ENCODE assay signal across 14 cellular contexts in the genomic region with DNA sequence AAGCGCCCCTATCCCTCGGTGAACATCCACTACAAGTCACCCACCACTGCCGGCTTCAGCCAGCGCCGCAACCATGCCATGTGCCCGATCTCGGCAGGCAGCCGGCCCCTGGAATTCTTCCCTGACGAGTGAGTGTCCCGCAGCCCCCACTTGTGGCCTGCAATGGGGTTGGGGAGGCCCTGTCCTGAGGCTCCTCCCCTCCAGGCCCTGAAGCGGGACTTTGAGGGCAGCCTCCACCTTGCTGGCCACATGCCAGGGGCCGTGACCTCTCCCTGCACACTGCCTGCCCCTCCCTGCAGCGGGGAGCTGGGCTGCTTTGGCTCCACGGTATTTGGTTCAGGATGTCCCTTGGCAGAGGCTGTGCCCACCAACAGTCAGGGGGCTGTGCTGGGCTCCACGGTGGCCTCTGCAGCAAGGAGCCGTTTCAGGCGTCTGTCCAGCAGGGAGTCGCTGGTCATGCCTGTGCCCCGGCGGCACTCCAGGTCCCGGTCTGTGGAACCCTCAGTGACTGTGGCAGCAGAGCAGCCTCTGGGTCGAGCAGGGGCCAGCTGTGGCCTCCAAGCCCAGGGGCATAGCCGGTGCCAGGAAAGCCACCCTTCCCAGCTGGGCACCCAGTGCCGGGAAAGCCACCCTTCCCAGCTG.
"Had no signal": no experiment of that assay in that cellular context is flagged by ENCODE, and none has a peak within 500 bp of the region (broad histone marks: within the 10 kb centered on the region; RNA-seq: fewer than 3 reads in every experiment).

No MANE protein-coding gene starts in this region.

- H3K27me3 Mint-ChIP-seq: T-cell had no signal

- H3K9me3 ChIP-seq: breast epithelium, heart left ventricle, tibial nerve had no signal

- H3K27ac ChIP-seq: breast epithelium, heart left ventricle, skin epidermis, tibial nerve had no signal

- H3K4me3 Mint-ChIP-seq: activated CD8-positive, alpha-beta T cell treated with anti-CD3 and anti-CD28 coated beads, Interleukin-2, amount 10 ng/mL, durations not matched to agents 7 days and 5 days; activated T-helper 1 cell treated with anti-CD3 and anti-CD28 coated beads, Interleukin-12 subunit alpha, Interleukin-12 subunit beta, Interleukin-2, Interleukin-4 antibody, amounts not matched to agents 30 ng/mL and 10 ng/mL and 1 ng/mL, durations not matched to agents 14 hours and 24 hours and 36 hours; nephron progenitor cell; T-cell had no signal

- DNase-seq: activated CD4-positive, alpha-beta T cell treated with anti-CD3 and anti-CD28 coated beads for 48 hours; activated CD8-positive, alpha-beta memory T cell treated with anti-CD3 and anti-CD28 coated beads, Interleukin-2, amount 50 U/mL, for 48 hours; activated CD8-positive, alpha-beta T cell treated with anti-CD3 and anti-CD28 coated beads, Interleukin-2, amount 10 ng/mL, durations not matched to agents 7 days and 5 days; activated naive CD4-positive, alpha-beta T cell; left ventricle myocardium superior; mesendoderm; T-cell; T1000 had no signal

- H3K9me3 Mint-ChIP-seq: activated T-helper 1 cell treated with anti-CD3 and anti-CD28 coated beads, Interleukin-12 subunit alpha, Interleukin-12 subunit beta, Interleukin-2, Interleukin-4 antibody, amounts not matched to agents 30 ng/mL and 10 ng/mL and 1 ng/mL, durations not matched to agents 14 hours and 24 hours and 36 hours; nephron progenitor cell; T-cell had no signal

- H3K4me1 ChIP-seq: breast epithelium, heart left ventricle had no signal

- H3K27ac Mint-ChIP-seq: activated CD8-positive, alpha-beta T cell treated with anti-CD3 and anti-CD28 coated beads, Interleukin-2, amount 10 ng/mL, durations not matched to agents 7 days and 5 days; activated T-helper 1 cell treated with anti-CD3 and anti-CD28 coated beads, Interleukin-12 subunit alpha, Interleukin-12 subunit beta, Interleukin-2, Interleukin-4 antibody, amounts not matched to agents 30 ng/mL and 10 ng/mL and 1 ng/mL, durations not matched to agents 14 hours and 24 hours and 36 hours; nephron progenitor cell; T-cell had no signal

- ATAC-seq: activated CD8-positive, alpha-beta T cell treated with anti-CD3 and anti-CD28 coated beads, Interleukin-2, amount 10 ng/mL, durations not matched to agents 7 days and 5 days; heart left ventricle; left ventricle myocardium superior; T-cell had no signal

- H3K4me3 ChIP-seq: breast epithelium, heart left ventricle, tibial nerve had no signal

- H3K27me3 ChIP-seq: breast epithelium, heart left ventricle, tibial nerve had no signal
